In genomic region chr3:105821433-105821832, GRCh38 we compare ENCODE assay signal across 14 cellular contexts. TPM values are rescaled to one million over a fixed set of nuclear protein-coding genes. Genes with fewer than 3 reads are reported as not detected.
DNase-seq lines count a peak whose midpoint lies in the region; ATAC-seq and TF ChIP-seq lines count a peak whose summit lies in the region.
"Had no signal": no experiment of that assay in that cellular context is flagged by ENCODE, and none has a peak within 500 bp of the region (broad histone marks: within the 10 kb centered on the region; RNA-seq: fewer than 3 reads in every experiment).

No MANE protein-coding gene starts in this region.

- intact Hi-C loops in heart left ventricle (cut with DNase I) (loop anchor here in 1 of 10 donors (5.0 kb wide), 1 partner anchor 46 kb away; the partner anchor contains the start of gene CBLB), left ventricle myocardium superior (cut with micrococcal nuclease) (no loop called here), left colon (cut with DNase I, micrococcal nuclease) (no loop called here)

- H3K36me3 Mint-ChIP-seq in activated T-helper 17 cell treated with anti-CD3 and anti-CD28 coated beads, Interleukin-2, amount 50 U/mL, for 72 hours (ENCODE audit: low read depth), result peaks cover 85% of the 10 kb centered on the region
- peaks cover 23% of the 10 kb centered on the region for H3K36me3 Mint-ChIP-seq in stimulated activated memory B cell treated with anti-CD40 and anti-IgM and Interleukin-4, amounts not matched to agents 10 μg/mL and 1 μg/mL and 100 μg/mL, for 72 hours
- peaks cover 46% of the 10 kb centered on the region for H3K36me3 Mint-ChIP-seq in type B pancreatic cell

- H3K4me1 Mint-ChIP-seq in activated T-helper 17 cell treated with anti-CD3 and anti-CD28 coated beads, Interleukin-2, amount 50 U/mL, for 72 hours, result peaks cover 50% of the 10 kb centered on the region
- peaks cover 54% of the 10 kb centered on the region for H3K4me1 Mint-ChIP-seq in stimulated activated memory B cell treated with anti-CD40 and anti-IgM and Interleukin-4, amounts not matched to agents 10 μg/mL and 1 μg/mL and 100 μg/mL, for 72 hours
- peaks cover 19% of the 10 kb centered on the region for H3K4me1 Mint-ChIP-seq in type B pancreatic cell (ENCODE audit: unreplicated experiment)

- H3K27ac ChIP-seq in heart left ventricle, result peak overlapping the region; percentile 42 to 86 (median 76)

- H3K27ac Mint-ChIP-seq in activated T-helper 17 cell treated with anti-CD3 and anti-CD28 coated beads, Interleukin-2, amount 50 U/mL, for 72 hours, result peak overlapping the region; percentile 99
- H3K27ac Mint-ChIP-seq in stimulated activated memory B cell treated with anti-CD40 and anti-IgM and Interleukin-4, amounts not matched to agents 10 μg/mL and 1 μg/mL and 100 μg/mL, for 72 hours, result peak overlapping the region; percentile 70
- no peak overlapping the region for H3K27ac Mint-ChIP-seq in type B pancreatic cell

- H3K27me3 ChIP-seq in heart left ventricle, result no peaks in the 10 kb centered on the region

- 57 to 76% (median 74%) methylated on average over 2 of the region's 2 CpGs for WGBS in heart left ventricle, 4 donors

- H3K9me3 Mint-ChIP-seq in activated T-helper 17 cell treated with anti-CD3 and anti-CD28 coated beads, Interleukin-2, amount 50 U/mL, for 72 hours, result no peaks in the 10 kb centered on the region
- H3K9me3 Mint-ChIP-seq in stimulated activated memory B cell treated with anti-CD40 and anti-IgM and Interleukin-4, amounts not matched to agents 10 μg/mL and 1 μg/mL and 100 μg/mL, for 72 hours, result no peaks in the 10 kb centered on the region
- H3K9me3 Mint-ChIP-seq in type B pancreatic cell, result no peaks in the 10 kb centered on the region

- peaks cover 5 to 63% (median 39%) of the 10 kb centered on the region in 12 donors for H3K4me1 ChIP-seq in heart left ventricle

- TF ChIP-seq CTCF in heart left ventricle (IDR thresholded peaks at IDR 0.05) (no peak), type B pancreatic cell (conservative IDR thresholded peaks at IDR 0.05) (no peak)

- TF ChIP-seq POLR2A in heart left ventricle (IDR thresholded peaks at IDR 0.05), result no peak

- no peak for ATAC-seq in heart left ventricle
- ATAC-seq in left ventricle myocardium superior, result no peak
- ATAC-seq in activated T-helper 17 cell treated with anti-CD3 and anti-CD28 coated beads, Interleukin-2, amount 50 U/mL, for 72 hours (replicated peaks), result no peak
- ATAC-seq in left colon, result peak; percentile 79
- no peak for ATAC-seq in stimulated activated memory B cell treated with anti-CD40 and anti-IgM and Interleukin-4, amounts not matched to agents 10 μg/mL and 1 μg/mL and 100 μg/mL, for 72 hours

- no peaks in the 10 kb centered on the region for H3K27me3 Mint-ChIP-seq in activated T-helper 17 cell treated with anti-CD3 and anti-CD28 coated beads, Interleukin-2, amount 50 U/mL, for 72 hours
- H3K27me3 Mint-ChIP-seq in stimulated activated memory B cell treated with anti-CD40 and anti-IgM and Interleukin-4, amounts not matched to agents 10 μg/mL and 1 μg/mL and 100 μg/mL, for 72 hours, result no peaks in the 10 kb centered on the region
- no peaks in the 10 kb centered on the region for H3K27me3 Mint-ChIP-seq in type B pancreatic cell

- peaks cover 0 to 4% (median 0%) of the 10 kb centered on the region in 9 donors for H3K36me3 ChIP-seq in heart left ventricle

- peak overlapping the region; percentile 18 for H3K4me3 Mint-ChIP-seq in activated T-helper 17 cell treated with anti-CD3 and anti-CD28 coated beads, Interleukin-2, amount 50 U/mL, for 72 hours
- no peak overlapping the region for H3K4me3 Mint-ChIP-seq in stimulated activated memory B cell treated with anti-CD40 and anti-IgM and Interleukin-4, amounts not matched to agents 10 μg/mL and 1 μg/mL and 100 μg/mL, for 72 hours
- no peak overlapping the region for H3K4me3 Mint-ChIP-seq in type B pancreatic cell

- no peak overlapping the region for H3K4me3 ChIP-seq in heart left ventricle

- H3K9me3 ChIP-seq in heart left ventricle, result no peaks in the 10 kb centered on the region

- no peak for DNase-seq in heart left ventricle
- no peak for DNase-seq in left ventricle myocardium superior
- DNase-seq in left colon, result no peak
- no peak for DNase-seq in GF-D8 (lab: John Stamatoyannopoulos, UW)
- DNase-seq in type B pancreatic cell (ENCODE audit: extremely low spot score, unreplicated experiment), result no peak
- no peak for DNase-seq in NCI-H1436 (lab: John Stamatoyannopoulos, UW)
- DNase-seq: activated CD8-positive, alpha-beta memory T cell treated with anti-CD3 and anti-CD28 coated beads, Interleukin-2, amount 50 U/mL, for 48 hours; anterior cingulate cortex; cortex of kidney; erythroblast; islet precursor cell; NCI-H82 had no signal

RNA-seq across cellular contexts. Expression of gene CBLB, which starts 47.4 kb away (rescaled TPM):
- total RNA-seq in heart left ventricle (10 to 100 TPM; 30.0 to 74.4 (median 44.8) TPM), left ventricle myocardium superior (60.3 TPM), left colon (10 to 100 TPM; 36.7 to 50.2 TPM), type B pancreatic cell (ENCODE audit: low replicate concordance) (50.6 and 57.0 TPM in 2 replicates)
- polyA plus RNA-seq in heart left ventricle, result 10 to 100 TPM; 18.6 to 25.4 TPM
- 100 to 1,000 TPM in 1 of 2 donors, 10 to 100 TPM in 1; 41.4 to 110 TPM for total RNA-seq in activated T-helper 17 cell treated with anti-CD3 and anti-CD28 coated beads, Interleukin-2, amount 50 U/mL, for 72 hours
